Comparison of ENCODE assay signal across 8 cellular contexts in the genomic region with DNA sequence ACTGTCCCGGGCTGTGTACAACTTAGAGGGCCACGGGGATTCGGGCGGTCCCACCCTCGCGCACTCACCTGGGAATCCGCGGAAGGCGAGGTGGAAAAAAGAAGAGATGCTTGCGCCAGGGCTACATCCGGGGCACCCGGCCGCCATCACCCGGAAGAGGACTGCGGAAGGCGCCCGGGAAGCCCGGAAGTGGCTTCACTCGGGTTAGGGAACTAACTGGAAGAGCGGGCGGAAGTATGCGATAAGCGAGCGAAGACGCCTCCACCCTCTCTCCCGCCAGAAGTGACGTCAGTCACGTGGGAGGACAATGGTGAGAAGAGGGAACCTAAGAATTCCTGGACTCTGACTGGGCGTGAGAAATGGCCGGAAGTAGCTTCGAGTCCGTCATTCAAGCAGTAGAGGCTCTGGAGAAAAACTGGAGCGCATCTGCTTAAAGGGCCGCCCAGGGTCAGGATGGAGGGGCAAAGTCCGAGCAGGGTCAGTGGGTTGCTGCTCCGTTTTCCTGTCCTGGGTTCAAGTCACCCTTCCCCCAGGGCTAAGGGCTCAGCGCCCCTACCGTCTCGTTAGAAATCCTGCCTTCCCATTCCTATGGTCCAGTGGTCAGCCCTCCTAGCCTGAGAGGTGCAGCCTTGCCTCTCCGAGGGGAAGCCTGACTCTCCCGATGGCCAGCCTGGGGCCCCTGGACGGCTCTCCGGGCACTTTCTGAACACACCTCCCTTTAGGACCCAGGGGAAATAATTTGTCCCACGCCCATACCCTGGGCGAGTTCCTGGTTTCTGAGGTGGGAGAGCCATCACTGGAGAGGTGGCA. TPM values are rescaled to one million over a fixed set of nuclear protein-coding genes. Genes with fewer than 3 reads are reported as not detected.
DNase-seq lines count a peak whose midpoint lies in the region; ATAC-seq and TF ChIP-seq lines count a peak whose summit lies in the region.

A gene (minus strand): TSS at position 165 of the 810 bp plus-strand sequence. CDS start 627 bp downstream, outside the sequence.

- CTCF ChIA-PET in naive thymus-derived CD4-positive, alpha-beta T cell (lab: Charles Lee) = interaction anchor here (1.1 kb wide), 1 partner anchor 20 kb away, joined by 3 read pairs; no protein-coding TSS in a partner anchor

- H3K27me3 Mint-ChIP-seq in GM23338 (ENCODE audit: insufficient read depth, low read depth, poor library complexity) = peaks cover 22% of the 10 kb centered on the region
- H3K27me3 Mint-ChIP-seq in naive thymus-derived CD4-positive, alpha-beta T cell = peaks cover 0 to 2% (median 0%) of the 10 kb centered on the region in 5 donors
- H3K27me3 Mint-ChIP-seq in stimulated activated memory B cell treated with anti-CD40 and anti-IgM and Interleukin-4, amounts not matched to agents 10 μg/mL and 1 μg/mL and 100 μg/mL, for 72 hours = no peaks in the 10 kb centered on the region

- H2AFZ ChIP-seq in GM23338 = peak within 1 kb of the TSS; percentile 41; the same call in 1 of the 2 replicates
- H2AFZ ChIP-seq in Loucy (ENCODE audit: low read length) = peak within 1 kb of the TSS; percentile 80

- H3K9me2 ChIP-seq in GM23338 (ENCODE audit: insufficient read depth) (no peaks in the 10 kb centered on the region), Loucy (replicated peaks; ENCODE audit: low read depth, low read length) (no peaks in the 10 kb centered on the region)

- intact Hi-C loops in naive thymus-derived CD4-positive, alpha-beta T cell (cut with micrococcal nuclease) = loop anchor here (1.0 to 2.0 kb wide), 6 partner anchors 15 to 53 kb away; a partner anchor contains a TSS

- no peaks in the 10 kb centered on the region for H3K27me3 ChIP-seq in GM23338 (ENCODE audit: insufficient read depth)
- H3K27me3 ChIP-seq in Loucy (ENCODE audit: insufficient read depth, low read length, poor library complexity, severe bottlenecking) = no peaks in the 10 kb centered on the region
- no peaks in the 10 kb centered on the region for H3K27me3 ChIP-seq in naive thymus-derived CD4-positive, alpha-beta T cell (ENCODE audit: control insufficient read depth in 2 of 2, insufficient read depth in 2 of 2, low read length in 2 of 2)

- peak within 1 kb of the TSS; percentile 97 for H3K27ac ChIP-seq in GM23338 (ENCODE audit: low read depth)
- H3K27ac ChIP-seq in naive thymus-derived CD4-positive, alpha-beta T cell (ENCODE audit: low read depth, low read length) = peak within 1 kb of the TSS; percentile 92

- H3F3A ChIP-seq in GM23338 (replicated peaks; ENCODE audit: low read depth) (0 out of 2 replicates have a peak, but pooled peaks cover 10% of the 10 kb centered on the region), Loucy (ENCODE audit: low read depth) (peaks cover 5% of the 10 kb centered on the region; the same call in 1 of the 2 replicates)

- TF ChIP-seq CTCF in GM23338 (conservative IDR thresholded peaks at IDR 0.05; ENCODE audit: low read depth in 2 of 2) (no peak), Loucy (conservative IDR thresholded peaks at IDR 0.05; ENCODE audit: low read length) (no peak), fibroblast of mammary gland (conservative IDR thresholded peaks at IDR 0.05; ENCODE audit: control insufficient read depth, insufficient read depth, low read depth, low read length) (peak; percentile 2)

- H3K9me3 ChIP-seq in Loucy (ENCODE audit: insufficient read depth, low read depth, low read length) = no peaks in the 10 kb centered on the region
- H3K9me3 ChIP-seq in naive thymus-derived CD4-positive, alpha-beta T cell (ENCODE audit: control insufficient read depth in 2 of 3, low read length in 3 of 3) = no peaks in the 10 kb centered on the region

- H3K4me1 Mint-ChIP-seq in GM23338 = peaks cover 29% of the 10 kb centered on the region
- H3K4me1 Mint-ChIP-seq in naive thymus-derived CD4-positive, alpha-beta T cell = peaks cover 10 to 45% (median 28%) of the 10 kb centered on the region in 7 donors
- peaks cover 65% of the 10 kb centered on the region for H3K4me1 Mint-ChIP-seq in stimulated activated memory B cell treated with anti-CD40 and anti-IgM and Interleukin-4, amounts not matched to agents 10 μg/mL and 1 μg/mL and 100 μg/mL, for 72 hours

- H3K4me3 Mint-ChIP-seq in GM23338 = peak within 1 kb of the TSS; percentile 96
- peak within 1 kb of the TSS; percentile 90 to 100 (median 96) for H3K4me3 Mint-ChIP-seq in naive thymus-derived CD4-positive, alpha-beta T cell
- peak within 1 kb of the TSS; percentile 90 for H3K4me3 Mint-ChIP-seq in stimulated activated memory B cell treated with anti-CD40 and anti-IgM and Interleukin-4, amounts not matched to agents 10 μg/mL and 1 μg/mL and 100 μg/mL, for 72 hours

- peak within 1 kb of the TSS; percentile 99 for H3K27ac Mint-ChIP-seq in GM23338
- peak within 1 kb of the TSS; percentile 95 to 99 (median 98) for H3K27ac Mint-ChIP-seq in naive thymus-derived CD4-positive, alpha-beta T cell
- peak within 1 kb of the TSS; percentile 95 for H3K27ac Mint-ChIP-seq in stimulated activated memory B cell treated with anti-CD40 and anti-IgM and Interleukin-4, amounts not matched to agents 10 μg/mL and 1 μg/mL and 100 μg/mL, for 72 hours

- H3K4me1 ChIP-seq in GM23338 (ENCODE audit: insufficient read depth) = peaks cover 3% of the 10 kb centered on the region
- peaks cover 22% of the 10 kb centered on the region for H3K4me1 ChIP-seq in Loucy (ENCODE audit: insufficient read depth, low read length, poor library complexity, severe bottlenecking)
- H3K4me1 ChIP-seq in naive thymus-derived CD4-positive, alpha-beta T cell (ENCODE audit: control insufficient read depth in 2 of 2, insufficient read depth in 2 of 2, low read length in 2 of 2) = peaks cover 16 to 18% of the 10 kb centered on the region in 2 donors

- H4K20me1 ChIP-seq in GM23338 (replicated peaks; ENCODE audit: insufficient read depth) (no peaks in the 10 kb centered on the region), Loucy (ENCODE audit: insufficient read depth, low read length, poor library complexity, severe bottlenecking) (peaks cover 12% of the 10 kb centered on the region)

- peak within 1 kb of the TSS; percentile 88 for H3K9ac ChIP-seq in Loucy (ENCODE audit: low read depth, low read length, poor library complexity, severe bottlenecking)

- H3K36me3 Mint-ChIP-seq in GM23338 (ENCODE audit: low read depth) = peaks cover 58% of the 10 kb centered on the region
- H3K36me3 Mint-ChIP-seq in naive thymus-derived CD4-positive, alpha-beta T cell = peaks cover 0 to 29% (median 3%) of the 10 kb centered on the region in 5 donors
- peaks cover 65% of the 10 kb centered on the region for H3K36me3 Mint-ChIP-seq in stimulated activated memory B cell treated with anti-CD40 and anti-IgM and Interleukin-4, amounts not matched to agents 10 μg/mL and 1 μg/mL and 100 μg/mL, for 72 hours

- H3K4me3 ChIP-seq in GM23338 (peak within 1 kb of the TSS; percentile 100), Loucy (ENCODE audit: low read length, poor library complexity, severe bottlenecking) (peak within 1 kb of the TSS; percentile 90), fibroblast of mammary gland (ENCODE audit: control insufficient read depth, low read depth, low read length) (peak within 1 kb of the TSS; percentile 94)
- H3K4me3 ChIP-seq in naive thymus-derived CD4-positive, alpha-beta T cell (ENCODE audit: low read length) = peak within 1 kb of the TSS; percentile 82

- POLR2A ChIA-PET in naive thymus-derived CD4-positive, alpha-beta T cell (lab: Charles Lee) = interaction anchor here (0.8 to 4.9 kb wide), 12 partner anchors 11 to 289 kb away, joined by 3 to 22 read pairs (median 4); a partner anchor contains a TSS

- peak; percentile 98 for DNase-seq in DMS79 (lab: John Stamatoyannopoulos, UW)
- peak; percentile 99 for DNase-seq in GM23338 (ENCODE audit: low spot score)
- peak; percentile 99 for DNase-seq in SHP77 (lab: John Stamatoyannopoulos, UW)
- DNase-seq in activated T-helper 9 cell treated with anti-CD3 and anti-CD28 coated beads, Interleukin-2, amount 50 U/mL, for 16 hours (ENCODE audit: low read depth) = peak; percentile 82
- peak; percentile 100 for DNase-seq in fibroblast of mammary gland (ENCODE audit: low read depth)
- DNase-seq in naive thymus-derived CD4-positive, alpha-beta T cell = peak; percentile 75 to 91 (median 86)

- H3K4me2 ChIP-seq in GM23338 (peak within 1 kb of the TSS; percentile 100), Loucy (ENCODE audit: low read depth, low read length, poor library complexity, severe bottlenecking) (peak within 1 kb of the TSS; percentile 92)

- H3K36me3 ChIP-seq in GM23338 (ENCODE audit: insufficient read depth) (peaks cover 7% of the 10 kb centered on the region; the same call in 1 of the 2 replicates), Loucy (ENCODE audit: insufficient read depth, low read length) (peaks cover 47% of the 10 kb centered on the region; the same call in 1 of the 2 replicates)
- peaks cover 0 to 73% (median 22%) of the 10 kb centered on the region in 3 experiments for H3K36me3 ChIP-seq in naive thymus-derived CD4-positive, alpha-beta T cell (ENCODE audit: control insufficient read depth in 2 of 3, insufficient read depth in 3 of 3, low read length in 3 of 3)

- peaks cover 4% of the 10 kb centered on the region; the same call in 2 of the 3 replicates for H3K9me3 Mint-ChIP-seq in GM23338
- H3K9me3 Mint-ChIP-seq in naive thymus-derived CD4-positive, alpha-beta T cell = no peaks in the 10 kb centered on the region
- H3K9me3 Mint-ChIP-seq in stimulated activated memory B cell treated with anti-CD40 and anti-IgM and Interleukin-4, amounts not matched to agents 10 μg/mL and 1 μg/mL and 100 μg/mL, for 72 hours = no peaks in the 10 kb centered on the region

- H3K79me2 ChIP-seq in GM23338 (replicated peaks; ENCODE audit: insufficient read depth) (peaks cover 16% of the 10 kb centered on the region), Loucy (ENCODE audit: insufficient read depth, low read length) (peaks cover 73% of the 10 kb centered on the region)

- peak; percentile 88 for ATAC-seq in GM23338
- ATAC-seq in naive thymus-derived CD4-positive, alpha-beta T cell = peak; percentile 92
- ATAC-seq in stimulated activated memory B cell treated with anti-CD40 and anti-IgM and Interleukin-4, amounts not matched to agents 10 μg/mL and 1 μg/mL and 100 μg/mL, for 72 hours = peak; percentile 87

RNA-seq across cellular contexts. Expression of the gene that starts here (rescaled TPM):
- 33.9 and 38.7 TPM in 2 replicates for total RNA-seq in GM23338 (2014; rRNA removed; shearing (Covaris generic))
- polyA plus RNA-seq in GM23338 (2016; fragmentation: Nextera tagmentation; extraction: Ambion mirVana) = 21.0 and 23.1 TPM in 2 replicates
- total RNA-seq in naive thymus-derived CD4-positive, alpha-beta T cell = 10 to 100 TPM; 37.5 to 77.0 (median 64.6) TPM
- 10 to 100 TPM; 18.7 to 24.4 TPM for polyA plus RNA-seq in naive thymus-derived CD4-positive, alpha-beta T cell

Comparison
In these comparisons a context has a peak if more than half of its experiments do, and no peak if none do; other contexts are left out.
1. Peak in every context shown above with its lines: DNase-seq, ATAC-seq, H3K4me3 ChIP-seq and H3K27ac ChIP-seq.